Comparison of ENCODE assay signal across 17 cellular contexts in genomic region chr13:110290811-110291210, GRCh38. TPM values are rescaled to one million over a fixed set of nuclear protein-coding genes. Genes with fewer than 3 reads are reported as not detected.
"Had no signal": no experiment of that assay in that cellular context is flagged by ENCODE, and none has a peak within 500 bp of the region (broad histone marks: within the 10 kb centered on the region; RNA-seq: fewer than 3 reads in every experiment).

No MANE protein-coding gene starts in this region.

- H3K4me2 ChIP-seq: SK-N-SH had no signal

- H3K4me1 Mint-ChIP-seq: activated CD4-positive, alpha-beta T cell treated with anti-CD3 and anti-CD28 coated beads for 36 hours; immature natural killer cell; T-cell; WTC11 had no signal

- H3K27ac ChIP-seq: dorsolateral prefrontal cortex had no signal

- H3K9ac ChIP-seq: SK-N-SH had no signal

- H3K9me3 Mint-ChIP-seq: immature natural killer cell; natural killer cell treated with Interleukin-12 subunit alpha and Interleukin-12 subunit beta and Interleukin-15 and Interleukin-18, amount 100 ng/mL, for 72 hours had no signal

- H3K27me3 ChIP-seq: upper lobe of left lung had no signal

- H3K4me3 ChIP-seq: dorsolateral prefrontal cortex, upper lobe of left lung had no signal

- H3K9me3 ChIP-seq: SK-N-SH, upper lobe of left lung had no signal

- H3K27ac Mint-ChIP-seq: activated CD4-positive, alpha-beta T cell treated with anti-CD3 and anti-CD28 coated beads for 36 hours; activated naive CD8-positive, alpha-beta T cell; immature natural killer cell; natural killer cell treated with Interleukin-12 subunit alpha and Interleukin-12 subunit beta and Interleukin-15 and Interleukin-18, amount 100 ng/mL, for 72 hours; T-cell; WTC11 had no signal

- H3K36me3 Mint-ChIP-seq: activated naive CD8-positive, alpha-beta T cell; immature natural killer cell; natural killer cell treated with Interleukin-12 subunit alpha and Interleukin-12 subunit beta and Interleukin-15 and Interleukin-18, amount 100 ng/mL, for 72 hours; T-cell had no signal

- DNase-seq: activated CD4-positive, alpha-beta T cell treated with anti-CD3 and anti-CD28 coated beads for 36 hours; activated CD4-positive, alpha-beta T cell treated with anti-CD3 and anti-CD28 coated beads, Interleukin-2, amount 50 U/mL, for 48 hours; dorsolateral prefrontal cortex; erythroblast; immature natural killer cell; kidney glomerular epithelial cell; left ventricle myocardium superior; mesendoderm; SK-N-SH; stimulated activated CD4-positive, alpha-beta T cell treated with anti-CD3 and anti-CD28 coated beads, Interleukin-2, amount 100 ng/mL, for 24 hours; stimulated activated naive CD8-positive, alpha-beta T cell treated with anti-CD3 and anti-CD28 coated beads, Interleukin-15, Interleukin-2, amounts not matched to agents 100 U/mL and 50 U/mL, for 24 hours; T-cell; upper lobe of left lung had no signal

- H3K4me3 Mint-ChIP-seq: activated CD4-positive, alpha-beta T cell treated with anti-CD3 and anti-CD28 coated beads for 36 hours; activated naive CD8-positive, alpha-beta T cell; endodermal cell; immature natural killer cell; natural killer cell treated with Interleukin-12 subunit alpha and Interleukin-12 subunit beta and Interleukin-15 and Interleukin-18, amount 100 ng/mL, for 72 hours; T-cell; WTC11 had no signal

RNA-seq across cellular contexts. Expression of gene COL4A1, which starts 16.1 kb away (rescaled TPM):
- total RNA-seq: natural killer cell treated with Interleukin-12 subunit alpha and Interleukin-12 subunit beta and Interleukin-15 and Interleukin-18, amount 100 ng/mL, for 72 hours had no signal
- polyA plus RNA-seq: immature natural killer cell had no signal

RNA-seq across cellular contexts. Expression of gene COL4A2, which starts 16.3 kb away (rescaled TPM):
- total RNA-seq: activated CD4-positive, alpha-beta T cell treated with anti-CD3 and anti-CD28 coated beads for 36 hours; natural killer cell treated with Interleukin-12 subunit alpha and Interleukin-12 subunit beta and Interleukin-15 and Interleukin-18, amount 100 ng/mL, for 72 hours had no signal
- polyA plus RNA-seq: immature natural killer cell had no signal
